ENCODE assay signal across 1 cellular context in the genomic region with DNA sequence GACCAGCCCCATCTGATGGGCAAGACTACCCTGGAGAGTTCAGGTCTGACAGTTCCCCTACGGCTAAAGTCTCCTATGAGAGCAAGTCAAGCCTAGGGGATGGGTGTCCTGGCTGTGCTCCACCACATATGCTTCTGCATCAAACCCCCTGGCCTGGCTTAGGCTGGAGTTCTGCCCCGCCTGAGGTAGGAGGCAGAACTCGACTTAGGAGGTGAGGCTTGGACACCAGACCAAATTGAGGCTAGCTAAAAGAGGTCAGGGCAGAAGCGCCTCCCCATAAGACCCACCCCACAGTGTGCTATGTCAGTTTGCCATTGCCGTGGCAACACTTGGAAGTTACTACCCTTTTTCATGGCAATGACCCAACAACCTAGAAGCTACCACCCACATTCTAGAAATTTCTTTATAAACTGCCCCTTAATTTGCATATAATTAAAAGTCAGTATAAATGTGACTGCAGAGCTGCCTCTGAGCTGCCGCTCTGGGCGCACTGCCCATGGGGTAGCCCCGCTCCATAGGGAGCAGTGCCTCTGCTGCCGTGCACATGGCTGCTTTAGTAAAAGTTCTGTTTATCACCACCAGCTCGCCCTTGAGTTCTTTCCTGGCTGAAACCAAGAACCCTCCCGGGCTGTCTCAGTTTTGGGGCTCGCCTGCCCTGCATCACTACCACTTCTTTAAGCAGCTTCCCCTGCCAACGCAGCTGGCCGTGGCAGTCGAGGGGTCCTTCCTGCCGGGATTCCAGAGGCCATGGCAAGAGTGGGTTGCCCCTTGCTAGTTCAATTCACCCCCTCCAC.
TF ChIP-seq lines count a peak whose summit lies in the region.

No MANE protein-coding gene starts in this region.

TF ChIP-seq in SK-N-SH, 30 proteins besides CTCF, POLR2A, EP300 and RAD21:
- TF ChIP-seq TCF12 (IDR thresholded peaks at IDR 0.05) = no peak
- TF ChIP-seq TEAD4 (IDR thresholded peaks at IDR 0.05; ENCODE audit: borderline replicate concordance, insufficient read depth) = no peak
- no peak for TF ChIP-seq YY1 (IDR thresholded peaks at IDR 0.05; ENCODE audit: low read depth)
- TF ChIP-seq NFIC (IDR thresholded peaks at IDR 0.05; ENCODE audit: borderline replicate concordance) = no peak
TF ChIP-seq in SK-N-SH: peak in this region for 0.
